Comparison of ENCODE assay signal across 8 cellular contexts in genomic region chr6:149316108-149316727, GRCh38. TPM values are rescaled to one million over a fixed set of nuclear protein-coding genes. Genes with fewer than 3 reads are reported as not detected.
DNase-seq lines count a peak whose midpoint lies in the region; ATAC-seq, FAIRE-seq and TF ChIP-seq lines count a peak whose summit lies in the region.

No MANE protein-coding gene starts in this region.

- 36% methylated on average over 7 of the region's 7 CpGs for WGBS in A549 (ENCODE audit: missing lambda C conversion rate)

- ATAC-seq in A549 = no peak
- no peak for ATAC-seq in GM21619 (IDR thresholded peaks at IDR 0.05; ENCODE audit: unreplicated experiment)
- ATAC-seq in GM18909 (IDR thresholded peaks at IDR 0.05; ENCODE audit: poor library complexity, unreplicated experiment) = no peak

- DNase-seq in A549 (ENCODE audit: low read depth in 1 of 2, low spot score in 1 of 2) (no peak), bronchial epithelial cell (ENCODE audit: low read depth) (no peak), hippocampal formation (lab: John Stamatoyannopoulos, UW) (no peak)
- no peak for DNase-seq in stimulated activated CD4-positive, alpha-beta T cell treated with anti-CD3 and anti-CD28 coated beads, Interleukin-4, amount 100 ng/mL, for 4 hours

- no peak for TF ChIP-seq EP300 in A549 (IDR thresholded peaks at IDR 0.05)

- no peak for TF ChIP-seq POLR2A in A549 (IDR thresholded peaks at IDR 0.05; ENCODE audit: low read length)

- H3K4me1 ChIP-seq in A549 = peaks cover 20% of the 10 kb centered on the region
- peaks cover 30% of the 10 kb centered on the region for H3K4me1 ChIP-seq in HUES48 (ENCODE audit: control insufficient read depth, insufficient read depth, low read length)
- peaks cover 16% of the 10 kb centered on the region for H3K4me1 ChIP-seq in mononuclear cell (ENCODE audit: insufficient read depth, low read length)

- no peaks in the 10 kb centered on the region for H3K9me3 ChIP-seq in A549
- H3K9me3 ChIP-seq in HUES48 (ENCODE audit: control insufficient read depth, insufficient read depth, low read length) = no peaks in the 10 kb centered on the region
- no peaks in the 10 kb centered on the region for H3K9me3 ChIP-seq in mononuclear cell (ENCODE audit: low read depth, low read length)

- peak overlapping the region; percentile 98 to 100 for H3K27ac ChIP-seq in A549
- peak overlapping the region; percentile 99 for H3K27ac ChIP-seq in HUES48 (ENCODE audit: low read depth, low read length)

- FAIRE-seq in A549 (lab: Jason Lieb, UNC) (no peak), bronchial epithelial cell (lab: Jason Lieb, UNC) (no peak)

- CTCF ChIA-PET in A549 (lab: Yijun Ruan, JAX) = interaction anchor here (0.9 to 1.8 kb wide), 4 partner anchors 19 to 287 kb away, joined by 3 to 6 read pairs (median 4); no protein-coding TSS in a partner anchor

- POLR2A ChIA-PET in A549 (lab: Yijun Ruan, JAX) = interaction anchor here (0.6 to 2.4 kb wide), 2 partner anchors 28 to 284 kb away, joined by 8 to 20 read pairs; no protein-coding TSS in a partner anchor

- peak overlapping the region; percentile 91 for H3K9ac ChIP-seq in HUES48 (ENCODE audit: low read depth, low read length)

- H3K36me3 ChIP-seq in HUES48 (ENCODE audit: control insufficient read depth, insufficient read depth, low read length) (no peaks in the 10 kb centered on the region), bronchial epithelial cell (ENCODE audit: control insufficient read depth, insufficient read depth, low read length) (no peaks in the 10 kb centered on the region)

- TF ChIP-seq CTCF in A549 (IDR thresholded peaks at IDR 0.05) (no peak), bronchial epithelial cell (IDR thresholded peaks at IDR 0.05; ENCODE audit: insufficient read depth, low read length, severe bottlenecking) (no peak)

- H3K4me3 ChIP-seq in A549 = peak overlapping the region; percentile 92
- H3K4me3 ChIP-seq in HUES48 (ENCODE audit: low read depth, low read length) = peak overlapping the region; percentile 95
- H3K4me3 ChIP-seq in bronchial epithelial cell (ENCODE audit: low read depth, low read length) = peak overlapping the region; percentile 94
- peak overlapping the region; percentile 75 for H3K4me3 ChIP-seq in mononuclear cell (ENCODE audit: low read length)

- peak overlapping the region; percentile 83 for H3K4me2 ChIP-seq in A549

- TF ChIP-seq RAD21 in A549 (conservative IDR thresholded peaks at IDR 0.05 in 1 of 2, IDR thresholded peaks at IDR 0.05 in 1 of 2) = no peak

- no peaks in the 10 kb centered on the region for H3K27me3 ChIP-seq in HUES48 (ENCODE audit: control insufficient read depth, insufficient read depth, low read length)
- H3K27me3 ChIP-seq in bronchial epithelial cell (ENCODE audit: control insufficient read depth, insufficient read depth, low read length) = no peaks in the 10 kb centered on the region
- H3K27me3 ChIP-seq in mononuclear cell (ENCODE audit: insufficient read depth, low read length) = no peaks in the 10 kb centered on the region

TF ChIP-seq in A549, 52 proteins besides CTCF, POLR2A, EP300 and RAD21:
- TF ChIP-seq GATA3 (IDR thresholded peaks at IDR 0.05; ENCODE audit: borderline replicate concordance) (no peak), CHD4 (IDR thresholded peaks at IDR 0.05; ENCODE audit: borderline replicate concordance) (no peak), BHLHE40 (IDR thresholded peaks at IDR 0.05; ENCODE audit: low read depth, low read length) (no peak), MAFK (IDR thresholded peaks at IDR 0.05; ENCODE audit: partially characterized antibody) (no peak), EHF (CRISPR knock-in tag; IDR thresholded peaks at IDR 0.05) (no peak), EHMT2 (IDR thresholded peaks at IDR 0.05; ENCODE audit: low read depth) (no peak), HOXB5 (CRISPR knock-in tag; IDR thresholded peaks at IDR 0.05) (no peak), FOSL2 (IDR thresholded peaks at IDR 0.05) (no peak), FOSL2 (CRISPR knock-in tag; IDR thresholded peaks at IDR 0.05) (no peak), CHD2 (IDR thresholded peaks at IDR 0.05; ENCODE audit: low read length, partially characterized antibody) (no peak)

RNA-seq across cellular contexts. Expression of gene TAB2, which starts 1.3 kb away (rescaled TPM):
- polyA plus RNA-seq in A549 (2011; rRNA removed) (49.0 and 49.6 TPM in 2 replicates), A549 (2017; fragmentation: RNase III; extraction: RNeasy Plus Mini Kit Qiagen cat#74134 plus additional on column Dnase treatment) (23.0 to 25.0 TPM (median 23.1 TPM) in 3 replicates)
- 10.7 and 13.9 TPM in 2 replicates for polyA plus RNA-seq in A549 (2012; cell fraction: cytosol; rRNA removed)
- 3.6 and 5.0 TPM in 2 replicates for polyA plus RNA-seq in A549 (2012; cell fraction: nucleus; rRNA removed)
- 30.8 and 31.9 TPM in 2 replicates for polyA minus RNA-seq in A549 (2011; rRNA and poly(A)+ RNA removed)
- total RNA-seq in bronchial epithelial cell (20.5 and 25.1 TPM in 2 replicates), mononuclear cell (118 TPM)
